8 cellular contexts compared by ENCODE assay signal in the genomic region with DNA sequence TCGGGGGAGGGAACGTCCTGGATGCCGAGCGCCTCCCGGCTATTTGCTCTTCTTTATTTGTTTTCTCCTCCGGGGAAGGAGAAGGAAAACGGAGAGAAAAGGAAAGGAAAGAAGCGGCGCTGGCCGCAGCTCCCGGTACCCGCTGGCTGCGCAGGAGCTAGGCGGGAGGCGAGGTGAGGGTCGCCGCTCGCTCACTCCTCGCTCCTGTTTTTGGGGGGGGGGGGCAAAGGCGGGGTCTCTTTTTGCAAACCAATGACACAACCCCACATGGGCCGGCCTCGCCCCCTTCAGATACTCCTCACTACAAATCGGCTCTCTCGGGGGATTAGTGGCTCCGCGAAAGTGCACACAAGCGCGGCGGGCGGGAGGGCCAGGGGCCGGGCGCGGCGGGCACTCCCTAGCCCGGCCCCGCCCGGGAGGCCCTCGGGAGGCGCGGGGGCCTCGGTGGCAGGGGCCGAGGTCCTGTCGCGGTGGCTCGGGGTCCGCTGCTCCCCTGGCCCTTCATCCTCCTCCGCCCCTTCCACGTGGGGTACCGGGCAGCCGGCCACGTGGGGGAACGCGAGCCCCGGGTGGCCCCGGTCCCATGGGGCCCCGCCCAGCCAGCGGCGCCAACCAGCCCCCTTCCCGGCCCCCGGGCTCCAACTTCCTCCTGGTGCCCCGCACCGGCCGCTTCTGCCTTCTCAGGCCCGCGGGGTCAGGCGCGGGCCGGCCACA. TPM values are rescaled to one million over a fixed set of nuclear protein-coding genes. Genes with fewer than 3 reads are reported as not detected.
A peak's percentile ranks its signal among the peaks of the same experiment; 100 is the strongest.
DNase-seq lines count a peak whose midpoint lies in the region; ATAC-seq and TF ChIP-seq lines count a peak whose summit lies in the region.

No MANE protein-coding gene starts in this region.

- H2AK5ac ChIP-seq in neuronal stem cell (ENCODE audit: low read depth, low read length), result no peak overlapping the region

- peaks cover 31% of the 10 kb centered on the region for H3K4me1 Mint-ChIP-seq in CD14-positive monocyte

- TF ChIP-seq CTCF in CD14-positive monocyte (IDR thresholded peaks at IDR 0.05), result no peak

- H3K4me3 Mint-ChIP-seq in CD14-positive monocyte, result peak overlapping the region; percentile 81 to 90

- H2AFZ ChIP-seq in neuronal stem cell (ENCODE audit: low read length), result peak overlapping the region; percentile 96

- H3K27me3 ChIP-seq in adipocyte (replicated peaks; ENCODE audit: control insufficient read depth, insufficient read depth, low read length) (no peaks in the 10 kb centered on the region), neuronal stem cell (ENCODE audit: control insufficient read depth in 3 of 3, insufficient read depth in 3 of 3, low read depth in 1 of 3, low read length in 3 of 3) (no peaks in the 10 kb centered on the region)

- peak; percentile 85 for DNase-seq in CD14-positive monocyte (ENCODE audit: low spot score)
- DNase-seq in H4 (ENCODE audit: low spot score), result peak; percentile 81
- DNase-seq in NCI-H526 treated with DMSO at 0.1 percent for 48 hours (lab: John Stamatoyannopoulos, UW), result peak; percentile 57
- peak; percentile 92 for DNase-seq in adipocyte (ENCODE audit: low read depth)
- DNase-seq in head of caudate nucleus, result peak; percentile 38 to 88 (median 74)
- DNase-seq in neuronal stem cell (ENCODE audit: low spot score), result peak; percentile 90
- DNase-seq in effector CD8-positive, alpha-beta T cell (lab: John Stamatoyannopoulos, UW), result no peak

- H2BK15ac ChIP-seq in neuronal stem cell (ENCODE audit: low read length), result peak overlapping the region; percentile 75

- peaks cover 28% of the 10 kb centered on the region for H3K4me1 ChIP-seq in adipocyte (ENCODE audit: control insufficient read depth, insufficient read depth, low read length)
- H3K4me1 ChIP-seq in neuronal stem cell (ENCODE audit: control insufficient read depth in 2 of 2, insufficient read depth in 1 of 2, low read depth in 1 of 2, low read length in 2 of 2), result peaks cover 14 to 18% of the 10 kb centered on the region in 2 donors

- peak overlapping the region; percentile 97 for H2BK5ac ChIP-seq in neuronal stem cell (ENCODE audit: low read length)

- no peak overlapping the region for H3K4ac ChIP-seq in neuronal stem cell (ENCODE audit: low read length)

- no CpG with 5 or more reads among the region's 68 CpGs for WGBS in neuronal stem cell (ENCODE audit: extremely low coverage in 2 of 2, insufficient read length in 2 of 2, insufficient replicate concordance in 1 of 2), 2 donors

- no peak overlapping the region for H4K91ac ChIP-seq in neuronal stem cell (ENCODE audit: low read depth, low read length, poor library complexity)

- no peaks in the 10 kb centered on the region for H3K9me3 ChIP-seq in adipocyte (ENCODE audit: control insufficient read depth, low read length)
- no peaks in the 10 kb centered on the region for H3K9me3 ChIP-seq in neuronal stem cell (replicated peaks in 1 of 2; ENCODE audit: control insufficient read depth in 2 of 2, insufficient read depth in 1 of 2, low read depth in 1 of 2, low read length in 2 of 2)

- peaks cover 0 to 1% of the 10 kb centered on the region in 2 donors for H3K36me3 Mint-ChIP-seq in CD14-positive monocyte

- H3K36me3 ChIP-seq in adipocyte (ENCODE audit: control insufficient read depth, insufficient read depth, low read length, severe bottlenecking), result no peaks in the 10 kb centered on the region
- no peaks in the 10 kb centered on the region for H3K36me3 ChIP-seq in neuronal stem cell (replicated peaks in 1 of 2; ENCODE audit: control insufficient read depth in 2 of 2, insufficient read depth in 2 of 2, low read length in 2 of 2)

- H4K8ac ChIP-seq in neuronal stem cell (ENCODE audit: low read depth, low read length), result no peak overlapping the region

- peak overlapping the region; percentile 98 for H3K18ac ChIP-seq in neuronal stem cell (ENCODE audit: low read length)

- intact Hi-C loops in CD14-positive monocyte (cut with micrococcal nuclease) (loop anchor here (5.0 to 10.0 kb wide), 3 partner anchors 181 to 554 kb away; partner anchors contain the start of gene EDRF1 (in 1 of the 2)), head of caudate nucleus (cut with DNase I) (no loop called here)

- H3K9me3 Mint-ChIP-seq in CD14-positive monocyte, result no peaks in the 10 kb centered on the region

- peak overlapping the region; percentile 85 for H3K4me3 ChIP-seq in adipocyte (ENCODE audit: low read length)
- peak overlapping the region; percentile 81 to 84 for H3K4me3 ChIP-seq in neuronal stem cell (ENCODE audit: low read length in 2 of 2)

- no peaks in the 10 kb centered on the region for H3K79me1 ChIP-seq in neuronal stem cell (ENCODE audit: low read depth, low read length)

- H2BK12ac ChIP-seq in neuronal stem cell (ENCODE audit: low read length), result no peak overlapping the region

- peak overlapping the region; percentile 29 for H2BK120ac ChIP-seq in neuronal stem cell (ENCODE audit: low read depth, low read length)

- H3K4me2 ChIP-seq in neuronal stem cell (ENCODE audit: insufficient read depth, low read length, poor library complexity, severe bottlenecking), result peak overlapping the region; percentile 91

- H3K27ac Mint-ChIP-seq in CD14-positive monocyte, result peak overlapping the region; percentile 59 to 90 (median 77)

- H3K14ac ChIP-seq in neuronal stem cell (ENCODE audit: low read length), result no peak overlapping the region

- ATAC-seq in GM21737 (IDR thresholded peaks at IDR 0.05; ENCODE audit: unreplicated experiment), result no peak

- H3K9ac ChIP-seq in adipocyte (ENCODE audit: low read length) (peak overlapping the region; percentile 87), neuronal stem cell (ENCODE audit: low read depth, low read length, poor library complexity) (peak overlapping the region; percentile 91)

- H3K23ac ChIP-seq in neuronal stem cell (ENCODE audit: low read depth, low read length, poor library complexity), result peak overlapping the region; percentile 65

- peak overlapping the region; percentile 100 for H3K27ac ChIP-seq in neuronal stem cell (replicated peaks; ENCODE audit: low read length)

- H3K27me3 Mint-ChIP-seq in CD14-positive monocyte (ENCODE audit: low read depth in 3 of 3), result peaks cover 10 to 18% (median 16%) of the 10 kb centered on the region in 3 donors

RNA-seq across cellular contexts. Expression of gene CTBP2, which starts 0.7 kb away (rescaled TPM):
- 10 to 100 TPM; 40.9 to 41.1 TPM for polyA plus RNA-seq in CD14-positive monocyte
- 58.2 and 69.8 TPM in 2 replicates for total RNA-seq in H4 (2014; rRNA removed; shearing (Covaris generic))
- 55.2 TPM for polyA plus RNA-seq in neuronal stem cell (2013, experiment 1 of 2)
- polyA plus RNA-seq in neuronal stem cell (2013, experiment 2 of 2), result 52.9 TPM
